In genomic region chr17:75854881-75855309, GRCh38 we compare ENCODE assay signal across 5 cellular contexts. TPM values are rescaled to one million over a fixed set of nuclear protein-coding genes. Genes with fewer than 3 reads are reported as not detected.
DNase-seq lines count a peak whose midpoint lies in the region; ATAC-seq and TF ChIP-seq lines count a peak whose summit lies in the region.

No MANE protein-coding gene starts in this region.

- H3K4me1 ChIP-seq in NT2/D1 (ENCODE audit: insufficient read depth, insufficient read length) (peaks cover 2% of the 10 kb centered on the region), thoracic aorta (ENCODE audit: control insufficient read depth in 1 of 2, low read depth in 2 of 2) (peaks cover 18 to 36% of the 10 kb centered on the region in 2 donors)

- DNase-seq in NT2/D1 (ENCODE audit: low read depth, low spot score) (no peak), Right ventricle myocardium superior (no peak), thoracic aorta (ENCODE audit: low spot score) (no peak), DMS153 (lab: John Stamatoyannopoulos, UW) (no peak)

- no peaks in the 10 kb centered on the region for H3K9me3 ChIP-seq in NT2/D1 (ENCODE audit: insufficient read depth, low read length)
- H3K9me3 ChIP-seq in thoracic aorta = no peaks in the 10 kb centered on the region

- peak; percentile 17 for TF ChIP-seq CTCF in thoracic aorta (IDR thresholded peaks at IDR 0.05)

- intact Hi-C loops in Right ventricle myocardium superior (cut with DNase I) = no loop called here

- H3K4me3 ChIP-seq in NT2/D1 (ENCODE audit: insufficient read length, low read depth) = peak overlapping the region; percentile 55
- peak overlapping the region; percentile 90 for H3K4me3 ChIP-seq in thoracic aorta

- H3K36me3 ChIP-seq in NT2/D1 (ENCODE audit: insufficient read depth, insufficient read length, low read length) (peaks cover 20% of the 10 kb centered on the region), thoracic aorta (peaks cover 20% of the 10 kb centered on the region)

- ATAC-seq in Right ventricle myocardium superior (ENCODE audit: poor library complexity) = peak; percentile 12
- no peak for ATAC-seq in thoracic aorta (ENCODE audit: insufficient number of reproducible peaks, low FRiP score, low read depth)
- ATAC-seq in HG03108 (IDR thresholded peaks at IDR 0.05; ENCODE audit: unreplicated experiment) = no peak

- H3K27ac ChIP-seq in thoracic aorta = peak overlapping the region; percentile 84 to 98

- no peaks in the 10 kb centered on the region for H3K27me3 ChIP-seq in NT2/D1 (ENCODE audit: insufficient read depth, insufficient read length)
- no peaks in the 10 kb centered on the region for H3K27me3 ChIP-seq in thoracic aorta (replicated peaks; ENCODE audit: insufficient read depth)

- peak overlapping the region; percentile 63 for H3K9ac ChIP-seq in NT2/D1 (ENCODE audit: insufficient read length, low read depth)

RNA-seq across cellular contexts. Expression of gene WBP2, which starts 0.2 kb away (rescaled TPM):
- total RNA-seq in Right ventricle myocardium superior (145 TPM), thoracic aorta (10 to 100 TPM; 55.8 to 83.1 TPM)

RNA-seq across cellular contexts. Expression of gene UNC13D, which starts 10.7 kb away (rescaled TPM):
- 10.6 TPM for total RNA-seq in Right ventricle myocardium superior
- total RNA-seq in thoracic aorta = 10 to 100 TPM; 13.5 to 36.0 TPM

RNA-seq across cellular contexts. Expression of gene TRIM47, which starts 23.5 kb away (rescaled TPM):
- total RNA-seq in Right ventricle myocardium superior = 33.4 TPM
- 10 to 100 TPM; 58.9 to 94.0 TPM for total RNA-seq in thoracic aorta

RNA-seq across cellular contexts. Expression of gene TRIM65, which starts 41.9 kb away (rescaled TPM):
- 9.1 TPM for total RNA-seq in Right ventricle myocardium superior
- 10 to 100 TPM; 21.4 to 22.6 TPM for total RNA-seq in thoracic aorta

RNA-seq across cellular contexts. Expression of gene MRPL38, which starts 49.8 kb away (rescaled TPM):
- total RNA-seq in Right ventricle myocardium superior (113 TPM), thoracic aorta (10 to 100 TPM; 42.4 to 56.2 TPM)
